ENCODE assay signal across 2 cellular contexts in genomic region chr4:86366920-86367319, GRCh38.
TF ChIP-seq lines count a peak whose summit lies in the region.

No MANE protein-coding gene starts in this region.

TF ChIP-seq in GM23338, 12 proteins besides CTCF, POLR2A, EP300 and RAD21:
- TF ChIP-seq EZH2phosphoT487 (IDR thresholded peaks at IDR 0.05; ENCODE audit: unreplicated experiment) (no peak), EZH2 (IDR thresholded peaks at IDR 0.05; ENCODE audit: low read depth, unreplicated experiment) (no peak), ZNF331 (CRISPR knock-in tag; IDR thresholded peaks at IDR 0.05; ENCODE audit: low read depth) (no peak)

TF ChIP-seq in GM12878, 131 proteins besides CTCF, POLR2A, EP300 and RAD21:
- TF ChIP-seq EED (IDR thresholded peaks at IDR 0.05; ENCODE audit: low read depth) (no peak), SMAD5 (IDR thresholded peaks at IDR 0.05; ENCODE audit: low read depth) (no peak), ATF7 (IDR thresholded peaks at IDR 0.05; ENCODE audit: low read depth) (0 out of 2 replicates have a peak, but pooled peaks have one; percentile 21), IRF4 (IDR thresholded peaks at IDR 0.05; ENCODE audit: low read depth, low read length) (no peak)
